In the genomic region with DNA sequence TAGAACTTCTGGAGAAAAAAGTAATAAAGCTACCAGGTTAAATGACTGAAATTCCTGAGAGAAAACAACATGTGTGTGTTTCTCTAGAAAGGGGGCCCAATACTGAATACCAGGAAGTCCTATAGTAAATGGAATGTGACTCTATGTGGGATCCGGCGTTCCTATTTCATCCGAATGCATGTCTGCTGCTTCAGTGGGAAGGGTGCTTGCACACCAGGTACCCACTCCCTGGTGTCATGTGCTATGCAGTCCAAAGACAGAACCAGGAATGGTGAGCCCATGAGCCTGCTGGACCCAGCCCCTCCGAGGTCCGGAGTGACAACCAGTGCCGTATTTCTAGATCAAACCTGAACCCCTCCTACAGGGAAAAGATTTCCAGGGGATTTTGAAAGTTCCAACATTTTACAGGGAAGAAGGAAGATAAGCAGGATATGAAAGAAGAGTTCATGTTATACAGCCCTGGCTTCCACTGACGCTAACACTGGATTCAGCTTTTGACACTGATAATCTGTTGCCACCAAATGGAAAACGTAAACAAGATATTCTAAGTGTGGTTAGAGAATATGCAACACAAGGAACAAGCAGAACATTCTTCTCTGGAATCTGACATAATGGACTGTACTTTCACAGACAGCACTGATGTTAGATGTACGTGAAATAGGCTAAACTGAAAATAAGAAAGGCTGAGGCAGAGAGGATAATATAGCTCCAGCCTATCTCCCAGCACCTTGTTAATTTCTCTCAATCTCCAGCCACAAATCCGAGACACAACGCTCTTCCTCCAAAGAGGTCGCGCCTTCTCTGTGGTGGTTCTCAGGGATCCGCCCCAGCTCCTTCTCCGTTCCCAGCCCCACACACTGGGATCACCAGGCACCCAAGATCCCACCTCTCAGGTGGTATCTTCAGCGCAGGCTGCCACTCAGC, we compare ENCODE assay signal across 9 cellular contexts. TPM values are rescaled to one million over a fixed set of nuclear protein-coding genes. Genes with fewer than 3 reads are reported as not detected.
DNase-seq lines count a peak whose midpoint lies in the region; ATAC-seq, FAIRE-seq and TF ChIP-seq lines count a peak whose summit lies in the region.
"Had no signal": no experiment of that assay in that cellular context is flagged by ENCODE, and none has a peak within 500 bp of the region (broad histone marks: within the 10 kb centered on the region; RNA-seq: fewer than 3 reads in every experiment).

No MANE protein-coding gene starts in this region.

- peaks cover 5 to 8% of the 10 kb centered on the region in 2 experiments for H3K4me1 ChIP-seq in trophoblast cell (ENCODE audit: control insufficient read depth in 1 of 2, insufficient read depth in 2 of 2, low read length in 2 of 2)

- H3K9me3 Mint-ChIP-seq in WTC11: no peaks in the 10 kb centered on the region

- no peak for TF ChIP-seq CTCF in WTC11 (IDR thresholded peaks at IDR 0.05)

- DNase-seq in DMS53 treated with DMSO at 0.1 percent for 48 hours (lab: John Stamatoyannopoulos, UW; ENCODE audit: unreplicated experiment) (peak; percentile 60), WTC11 (ENCODE audit: low spot score) (no peak), left ventricle myocardium superior (no peak), trophoblast cell (peak in 1 of 2 donors; percentile 15), C1 segment of cervical spinal cord (lab: John Stamatoyannopoulos, UW) (no peak), GM12891 (ENCODE audit: insufficient read length, low spot score) (no peak)
- DNase-seq in activated naive CD4-positive, alpha-beta T cell (lab: John Stamatoyannopoulos, UW): no peak

- H3K14ac ChIP-seq in trophoblast cell (ENCODE audit: low read length): no peak overlapping the region

- no peak overlapping the region for H2AK5ac ChIP-seq in trophoblast cell (ENCODE audit: low read length)

- H3K27ac Mint-ChIP-seq in WTC11: peak overlapping the region; percentile 50; the same call in 1 of the 2 replicates
- H3K27ac Mint-ChIP-seq: activated naive CD8-positive, alpha-beta T cell had no signal

- no peak overlapping the region for H2BK5ac ChIP-seq in trophoblast cell (ENCODE audit: low read depth, low read length, poor library complexity)

- H3K79me1 ChIP-seq in trophoblast cell (ENCODE audit: low read length): no peaks in the 10 kb centered on the region

- no peak overlapping the region for H2BK120ac ChIP-seq in trophoblast cell (ENCODE audit: insufficient read depth, low read length, poor library complexity)

- ATAC-seq in WTC11 (peak; percentile 57), left ventricle myocardium superior (peak; percentile 67), HG02870 (IDR thresholded peaks at IDR 0.05; ENCODE audit: unreplicated experiment) (no peak)

- no peak overlapping the region for H3K9ac ChIP-seq in trophoblast cell (ENCODE audit: low read length)

- no peaks in the 10 kb centered on the region for H3K36me3 Mint-ChIP-seq in WTC11
- H3K36me3 Mint-ChIP-seq: activated naive CD8-positive, alpha-beta T cell had no signal

- FAIRE-seq in GM12891 (lab: Jason Lieb, UNC): no peak

- peak overlapping the region; percentile 95 for H3K4me2 ChIP-seq in trophoblast cell (ENCODE audit: low read length)

- H3K27me3 ChIP-seq in trophoblast cell (ENCODE audit: insufficient read depth, low read length): no peaks in the 10 kb centered on the region

- intact Hi-C loops in left ventricle myocardium superior (cut with micrococcal nuclease): no loop called here

- no peak overlapping the region for H3K18ac ChIP-seq in trophoblast cell (ENCODE audit: low read length)

- CTCF ChIA-PET in WTC11 (lab: Charles Lee): interaction anchor here (0.5 to 2.7 kb wide), 14 partner anchors 9 to 295 kb away, joined by 3 to 21 read pairs (median 4); partner anchors contain the start of genes CXCL3, CXCL5, CXCL6 and PF4

- H3K4ac ChIP-seq in trophoblast cell (ENCODE audit: low read depth, low read length): no peak overlapping the region

- H3K4me3 ChIP-seq in trophoblast cell (ENCODE audit: low read depth, low read length): peak overlapping the region; percentile 69

- no CpG with 5 or more reads among the region's 16 CpGs for WGBS in trophoblast cell (ENCODE audit: extremely low coverage, insufficient coverage, insufficient read length)

- H4K91ac ChIP-seq in trophoblast cell (ENCODE audit: low read depth, low read length): no peak overlapping the region

- H3K79me2 ChIP-seq in trophoblast cell (ENCODE audit: control insufficient read depth, insufficient read depth, low read length, poor library complexity): no peaks in the 10 kb centered on the region

- H4K8ac ChIP-seq in trophoblast cell (ENCODE audit: low read depth, low read length): peak overlapping the region; percentile 25

- no peak overlapping the region for H3K23ac ChIP-seq in trophoblast cell (ENCODE audit: low read length)

- no peak for TF ChIP-seq POLR2A in GM12891 (IDR thresholded peaks at IDR 0.05; ENCODE audit: low read depth, low read length)

- H4K12ac ChIP-seq in trophoblast cell (ENCODE audit: low read depth, low read length): no peak overlapping the region

- H2AFZ ChIP-seq in trophoblast cell (ENCODE audit: insufficient read depth, low read length, poor library complexity): peak overlapping the region; percentile 15

- H3K9me3 ChIP-seq in trophoblast cell (ENCODE audit: insufficient read depth, low read depth, low read length): peaks cover 1% of the 10 kb centered on the region

- peaks cover 20% of the 10 kb centered on the region for H3K4me1 Mint-ChIP-seq in WTC11

- H3K27ac ChIP-seq in trophoblast cell (ENCODE audit: low read depth, low read length): no peak overlapping the region

- H2BK12ac ChIP-seq in trophoblast cell (ENCODE audit: low read length): no peak overlapping the region

- no peaks in the 10 kb centered on the region for H3K36me3 ChIP-seq in trophoblast cell (ENCODE audit: control insufficient read depth in 1 of 2, insufficient read depth in 2 of 2, low read length in 2 of 2)

- peaks cover 35% of the 10 kb centered on the region for H3K27me3 Mint-ChIP-seq in WTC11 (ENCODE audit: low read depth)

- H3K4me3 Mint-ChIP-seq in WTC11: peak overlapping the region; percentile 83
- H3K4me3 Mint-ChIP-seq: activated naive CD8-positive, alpha-beta T cell had no signal

- POLR2A ChIA-PET in WTC11 (lab: Charles Lee): interaction anchor here (1.3 kb wide), 1 partner anchor 32 kb away, joined by 3 read pairs; the partner anchor contains the start of gene CXCL6

TF ChIP-seq in WTC11, 78 proteins besides CTCF, POLR2A, EP300 and RAD21 (continues in another document):
- TF ChIP-seq, protein P1, sequence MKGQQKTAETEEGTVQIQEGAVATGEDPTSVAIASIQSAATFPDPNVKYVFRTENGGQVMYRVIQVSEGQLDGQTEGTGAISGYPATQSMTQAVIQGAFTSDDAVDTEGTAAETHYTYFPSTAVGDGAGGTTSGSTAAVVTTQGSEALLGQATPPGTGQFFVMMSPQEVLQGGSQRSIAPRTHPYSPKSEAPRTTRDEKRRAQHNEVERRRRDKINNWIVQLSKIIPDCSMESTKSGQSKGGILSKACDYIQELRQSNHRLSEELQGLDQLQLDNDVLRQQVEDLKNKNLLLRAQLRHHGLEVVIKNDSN (CRISPR knock-in tag; IDR thresholded peaks at IDR 0.05): no peak
- TF ChIP-seq HMGXB4 (CRISPR knock-in tag; IDR thresholded peaks at IDR 0.05): no peak
- TF ChIP-seq RORB (CRISPR knock-in tag; IDR thresholded peaks at IDR 0.05): no peak
- no peak for TF ChIP-seq NFYB (CRISPR knock-in tag; conservative IDR thresholded peaks at IDR 0.05; ENCODE audit: low read depth)

TF ChIP-seq in GM12891, 5 proteins besides CTCF, POLR2A, EP300 and RAD21:
- TF ChIP-seq PAX5 (IDR thresholded peaks at IDR 0.05; ENCODE audit: insufficient read depth, low read length, severe bottlenecking) (no peak), TAF1 (IDR thresholded peaks at IDR 0.05; ENCODE audit: low read depth, low read length) (no peak), SPI1 (IDR thresholded peaks at IDR 0.05; ENCODE audit: low read depth, low read length) (no peak), POU2F2 (IDR thresholded peaks at IDR 0.05; ENCODE audit: low read depth, low read length) (no peak), POLR2AphosphoS5 (IDR thresholded peaks at IDR 0.05; ENCODE audit: low read depth, low read length) (no peak)
TF ChIP-seq in GM12891: peak in this region for 0.

RNA-seq across cellular contexts. Expression of gene CXCL1, which starts 0.7 kb away (rescaled TPM):
- 0.85 to 1.4 TPM (median 1.4 TPM) in 3 replicates for total RNA-seq in WTC11 (2021)
- 3.0 TPM for total RNA-seq in left ventricle myocardium superior
- 0.25 and 0.31 TPM in 2 replicates for polyA plus RNA-seq in trophoblast cell (2013)
- not detected for polyA plus RNA-seq in GM12891 (2012; ENCODE audit: low read depth, missing spikeins)

RNA-seq across cellular contexts. Expression of gene PF4V1, which starts 15.4 kb away (rescaled TPM):
- total RNA-seq in WTC11 (2021) (not detected in 3 replicates), left ventricle myocardium superior (not detected)
- polyA plus RNA-seq in trophoblast cell (2013): not detected in 2 replicates
- polyA plus RNA-seq in GM12891 (2012; ENCODE audit: low read depth, missing spikeins): not detected

RNA-seq across cellular contexts. Expression of gene CXCL6, which starts 32.0 kb away (rescaled TPM):
- 3.8 to 4.9 TPM (median 4.4 TPM) in 3 replicates for total RNA-seq in WTC11 (2021)
- 0.30 TPM for total RNA-seq in left ventricle myocardium superior
- not detected in 2 replicates for polyA plus RNA-seq in trophoblast cell (2013)
- not detected for polyA plus RNA-seq in GM12891 (2012; ENCODE audit: low read depth, missing spikeins)
